Comparison of ENCODE assay signal across 21 cellular contexts in the genomic region with DNA sequence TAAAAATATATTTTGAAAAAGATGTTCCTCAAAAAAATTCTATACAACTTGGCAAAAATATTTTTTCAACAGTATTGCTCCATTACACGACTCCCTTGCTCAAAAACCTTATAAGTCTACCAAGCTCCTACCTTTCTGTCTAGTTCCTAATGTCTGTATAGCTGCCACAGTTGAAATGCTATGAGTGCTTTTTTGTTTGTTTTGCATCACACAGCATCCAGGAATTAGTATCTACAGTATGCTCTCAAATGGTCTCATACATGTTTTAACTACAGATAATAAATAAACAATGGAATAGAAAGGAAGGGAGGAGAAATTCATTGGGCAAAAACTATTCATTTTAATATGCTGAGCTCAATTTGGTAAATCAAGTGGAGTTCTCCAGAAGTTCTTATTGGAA. TPM values are rescaled to one million over a fixed set of nuclear protein-coding genes. Genes with fewer than 3 reads are reported as not detected.
"Had no signal": no experiment of that assay in that cellular context is flagged by ENCODE, and none has a peak within 500 bp of the region (broad histone marks: within the 10 kb centered on the region; RNA-seq: fewer than 3 reads in every experiment).

No MANE protein-coding gene starts in this region.

- H3K36me3 ChIP-seq: SJSA1 had no signal

- H3K4me3 ChIP-seq: SJSA1, SK-N-MC had no signal

- H3K9me3 ChIP-seq: SJSA1 had no signal

- DNase-seq: IMR-90, Karpas-422, KG1, MM.1S, NCI-H1092 treated with DMSO at 0.1 percent for 48 hours, NCI-H1436, NCI-H187, NCI-H2029, NCI-H2081 treated with DMSO at 0.1 percent for 48 hours, NCI-H2171 treated with DMSO at 0.1 percent for 48 hours, NCI-H526, NCI-H82, Right ventricle myocardium superior, RPMI8226, SIG-M5 had no signal

- ATAC-seq: HepG2 had no signal

- H3K27me3 ChIP-seq: SJSA1 had no signal

- H3K4me1 ChIP-seq: SJSA1 had no signal

- H3K27ac ChIP-seq: SJSA1, SK-N-MC had no signal

RNA-seq across cellular contexts. Expression of a gene that starts 17.3 kb away (rescaled TPM):
- total RNA-seq: HepG2; HT1080; IMR-90; M059J; SJSA1; T-helper 1 cell treated with Interleukin-12 subunit alpha and Interleukin-12 subunit beta and Interleukin-4 antibody, amounts not matched to agents 30 ng/mL and 1 ng/mL, for 36 hours had no signal
